10 cellular contexts compared by ENCODE assay signal in the genomic region with DNA sequence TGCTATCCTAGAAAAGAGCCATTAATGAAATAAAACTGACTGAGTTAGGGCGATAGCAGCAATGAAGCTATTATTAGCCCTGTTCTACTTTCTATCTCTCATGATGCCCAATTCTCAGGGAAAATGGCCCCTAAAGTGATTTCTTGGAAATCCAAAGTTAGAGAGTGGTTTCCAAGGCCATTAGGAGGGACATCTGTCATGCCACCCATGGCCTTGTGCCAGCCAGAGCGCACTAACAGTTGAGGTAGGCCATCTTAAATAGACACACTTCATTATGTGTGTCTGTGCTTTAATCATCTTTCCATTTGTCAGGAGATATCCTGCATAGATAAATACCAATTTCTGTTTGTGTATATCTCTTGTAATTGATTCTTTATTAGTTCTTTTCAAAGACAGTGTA.
"Had no signal": no experiment of that assay in that cellular context is flagged by ENCODE, and none has a peak within 500 bp of the region (broad histone marks: within the 10 kb centered on the region; RNA-seq: fewer than 3 reads in every experiment).

No MANE protein-coding gene starts in this region.

- H3K9ac ChIP-seq: GM23248, KMS-11 had no signal

- H3K27ac ChIP-seq: GM23248, HL-60, KMS-11 had no signal

- H3K4me3 ChIP-seq: GM23248, HAP-1 had no signal

- H3K36me3 ChIP-seq: HAP-1 had no signal

- H3K4me1 ChIP-seq: HAP-1 had no signal

- H3K4me2 ChIP-seq: KMS-11 had no signal

- DNase-seq: GM23248, GOT3, H7, HFFc6, KBM-7 had no signal

- H3K9me3 ChIP-seq: HAP-1 had no signal

- ATAC-seq: HCT116, HepG2 had no signal

- H2AFZ ChIP-seq: GM23248 had no signal
